8 cellular contexts compared by ENCODE assay signal in the genomic region with DNA sequence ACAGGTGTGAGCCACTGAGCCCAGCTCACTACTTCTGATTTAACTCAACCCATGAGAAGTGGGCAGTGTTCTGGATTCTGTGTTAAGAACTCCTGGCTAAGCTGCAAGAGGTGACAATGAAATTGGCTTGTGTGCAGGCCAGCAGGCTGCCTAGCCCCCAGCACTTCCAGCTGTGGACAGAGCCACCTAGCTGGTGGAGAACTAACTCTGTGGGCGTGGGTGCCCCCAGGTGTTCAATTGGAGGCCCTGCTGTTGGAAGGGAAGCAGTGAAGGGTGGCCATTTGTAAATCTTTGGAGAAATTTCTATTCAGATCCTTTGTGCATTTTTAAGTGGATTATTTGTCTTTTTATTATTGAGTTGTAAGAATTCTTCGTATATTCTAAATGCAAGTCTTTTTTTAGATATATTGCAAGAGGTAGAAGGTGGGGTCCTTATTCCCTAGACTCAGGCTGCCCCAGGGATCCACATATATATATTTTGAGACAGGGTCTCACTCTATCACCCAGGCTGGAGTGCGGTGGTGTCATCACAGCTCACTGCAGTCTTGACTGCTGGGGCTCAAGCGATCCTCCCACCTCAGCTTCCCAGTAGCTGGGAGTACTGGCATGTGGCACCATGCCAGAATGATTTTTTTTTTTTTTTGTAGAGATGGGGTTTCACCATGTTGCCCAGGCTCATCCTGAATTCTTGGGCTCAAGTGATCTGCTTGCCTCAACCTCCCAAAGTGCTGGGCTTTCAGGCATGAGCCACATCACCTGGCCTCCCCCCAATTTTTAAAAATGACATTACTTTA.
DNase-seq lines count a peak whose midpoint lies in the region; ATAC-seq, FAIRE-seq and TF ChIP-seq lines count a peak whose summit lies in the region.

No MANE protein-coding gene starts in this region.

- peak; percentile 18; the same call in 1 of the 2 replicates for TF ChIP-seq CTCF in AG10803 (conservative IDR thresholded peaks at IDR 0.05; ENCODE audit: low read length)

- ATAC-seq in HG02970 (IDR thresholded peaks at IDR 0.05; ENCODE audit: low FRiP score, unreplicated experiment), result no peak
- no peak for ATAC-seq in GM19452 (IDR thresholded peaks at IDR 0.05; ENCODE audit: unreplicated experiment)

- H3K4me3 ChIP-seq in AG10803 (ENCODE audit: low read length), result no peak overlapping the region

- peak; percentile 15 for FAIRE-seq in GM18507 (lab: Jason Lieb, UNC)

- no peak for DNase-seq in AG10803 (ENCODE audit: low read depth)
- no peak for DNase-seq in GM18507 (ENCODE audit: extremely low spot score, insufficient read length, low read depth)
- DNase-seq in NCI-H2196 treated with DMSO at 0.1 percent for 48 hours (lab: John Stamatoyannopoulos, UW; ENCODE audit: unreplicated experiment), result peak; percentile 18
- peak; percentile 63 for DNase-seq in activated CD8-positive, alpha-beta memory T cell treated with anti-CD3 and anti-CD28 coated beads, Interleukin-2, amount 50 U/mL, for 48 hours
- DNase-seq in kidney tubule cell (ENCODE audit: low spot score), result peak; percentile 72
- DNase-seq in Ammon's horn (ENCODE audit: low spot score), result no peak

Comparison
In these comparisons a context has a peak if more than half of its experiments do, and no peak if none do; other contexts are left out.
1. DNase-seq: peak in NCI-H2196 treated with DMSO at 0.1 percent for 48 hours (single experiment), activated CD8-positive, alpha-beta memory T cell treated with anti-CD3 and anti-CD28 coated beads, Interleukin-2, amount 50 U/mL, for 48 hours (single experiment) and kidney tubule cell (single experiment); none in AG10803 (single experiment), GM18507 (single experiment) and Ammon's horn (single experiment).